Comparison of ENCODE assay signal across 9 cellular contexts in the genomic region with DNA sequence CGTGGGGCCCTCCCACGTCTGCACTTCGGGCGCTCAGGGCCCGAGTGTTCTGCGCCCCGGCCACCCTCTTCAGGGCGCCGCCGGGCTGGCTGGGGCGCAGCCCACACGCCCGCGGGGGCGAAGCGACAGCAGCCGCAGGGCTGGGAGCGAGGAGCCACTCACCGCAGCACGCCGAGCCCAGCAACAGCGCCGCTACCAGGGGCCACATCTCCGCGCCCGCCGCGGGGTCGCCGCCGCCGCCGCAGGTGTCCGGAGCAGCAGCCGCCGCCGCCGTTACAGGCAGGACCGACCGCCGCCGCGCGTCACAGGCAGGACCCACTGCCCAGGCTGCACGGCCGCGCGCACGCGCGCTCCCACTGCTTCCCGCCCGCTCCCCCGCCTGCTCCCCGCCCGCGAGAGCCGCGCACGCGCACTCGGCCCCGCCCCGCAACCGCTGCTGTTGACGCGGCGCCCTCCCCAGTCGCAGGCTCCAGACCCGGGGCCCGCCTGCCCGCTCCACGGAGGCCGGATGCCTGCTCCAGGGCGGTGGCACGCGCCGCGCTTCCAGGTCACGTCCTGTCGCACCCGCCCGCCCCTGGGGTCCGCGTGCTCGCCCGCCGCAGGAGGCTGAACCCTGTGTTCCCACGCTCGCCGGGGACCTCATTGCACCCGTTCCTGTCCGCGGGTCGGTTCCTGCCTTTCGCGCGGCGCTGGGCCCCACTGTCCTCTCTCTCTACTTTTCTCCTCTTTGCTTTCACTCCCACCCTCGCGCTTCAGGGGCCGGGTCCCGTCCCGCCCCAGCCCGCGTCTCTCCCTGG. TPM values are rescaled to one million over a fixed set of nuclear protein-coding genes. Genes with fewer than 3 reads are reported as not detected.
DNase-seq lines count a peak whose midpoint lies in the region; ATAC-seq, FAIRE-seq and TF ChIP-seq lines count a peak whose summit lies in the region.
"Had no signal": no experiment of that assay in that cellular context is flagged by ENCODE, and none has a peak within 500 bp of the region (broad histone marks: within the 10 kb centered on the region; RNA-seq: fewer than 3 reads in every experiment).

CD47 (minus strand) TSS at position 331 of the 797 bp plus-strand sequence; CDS start at position 208, 123 bp downstream.

- ATAC-seq in GM19372 (IDR thresholded peaks at IDR 0.05; ENCODE audit: low read depth, unreplicated experiment), result peak; percentile 61
- peak; percentile 66 for ATAC-seq in HG03521 (IDR thresholded peaks at IDR 0.05; ENCODE audit: unreplicated experiment)
- peak; percentile 89 for ATAC-seq in HepG2

- TF ChIP-seq EP300 in HepG2 (IDR thresholded peaks at IDR 0.05; ENCODE audit: low read depth in 2 of 2, low read length in 2 of 2) (no peak), HepG2 (CRISPR knock-in tag; IDR thresholded peaks at IDR 0.05; ENCODE audit: borderline replicate concordance) (no peak)

- BruUV-seq in HepG2 (replicated peaks; lab: Mats Ljungman, UMichigan), result no TSS peak

- CTCF ChIA-PET in HepG2 (lab: Yijun Ruan, JAX; ENCODE audit: low intra/inter-chr PET ratio, low total read pairs), result no interaction called here

- POLR2A ChIA-PET in HepG2 (lab: Yijun Ruan, JAX), result no interaction called here

- in situ Hi-C loops in HepG2 (cut with HindIII; ENCODE audit: extremely low pct_ligation_motif_present, low pct_unique_long_range_greater_than_20kb), result no loop called here

- peak within 1 kb of the TSS; percentile 88 to 96 (median 94) for H3K9ac ChIP-seq in BLaER1 treated with 17β-estradiol and CSF1 and Interleukin-3, amounts not matched to agents 10 nM and 100 nM
- H3K9ac ChIP-seq in HepG2 (ENCODE audit: insufficient read depth, low read depth, low read length), result peak within 1 kb of the TSS; percentile 39; the same call in 1 of the 2 replicates

- intact Hi-C loops in HepG2 (cut with micrococcal nuclease; ENCODE audit: unreplicated experiment), result loop anchor here (2.0 to 10.0 kb wide), 2 partner anchors 36 to 384 kb away; no protein-coding TSS in a partner anchor

- peak within 1 kb of the TSS; percentile 81 for H2AFZ ChIP-seq in HepG2 (ENCODE audit: low read length)

- TF ChIP-seq POLR2A in HepG2 (IDR thresholded peaks at IDR 0.05; ENCODE audit: insufficient read depth in 1 of 2, low read depth in 2 of 2, low read length in 2 of 2), result no peak; a peak in 1 of 4 replicates

- DNase-seq in NCI-H748 (lab: John Stamatoyannopoulos, UW; ENCODE audit: unreplicated experiment) (peak; percentile 91), dermis blood vessel endothelial cell (peak; percentile 95), HepG2 (ENCODE audit: low spot score) (peak; percentile 41)
- peak; percentile 94 to 95 for DNase-seq in activated CD4-positive, alpha-beta T cell treated with anti-CD3 and anti-CD28 coated beads, Interleukin-2, amount 50 U/mL, for 48 hours
- peak; percentile 92 to 96 for DNase-seq in stimulated activated CD4-positive, alpha-beta T cell treated with anti-CD3 and anti-CD28 coated beads, Interleukin-2, amount 100 ng/mL, for 48 hours

- peak within 1 kb of the TSS; percentile 89 to 96 (median 93) for H3K27ac ChIP-seq in BLaER1 treated with 17β-estradiol and CSF1 and Interleukin-3, amounts not matched to agents 10 nM and 100 nM
- no peak within 1 kb of the TSS for H3K27ac ChIP-seq in HepG2 (ENCODE audit: extremely low read length, insufficient read depth, low read length)

- H3K79me2 ChIP-seq in HepG2 (ENCODE audit: insufficient read depth, low read length), result no peaks in the 10 kb centered on the region

- H3K4me1 ChIP-seq in BLaER1 treated with 17β-estradiol and CSF1 and Interleukin-3, amounts not matched to agents 10 nM and 100 nM, result peaks cover 32 to 50% (median 42%) of the 10 kb centered on the region in 10 experiments
- peaks cover 9% of the 10 kb centered on the region for H3K4me1 ChIP-seq in HepG2 (ENCODE audit: insufficient read depth, low read length)

- no peaks in the 10 kb centered on the region for H3K9me3 ChIP-seq in BLaER1 treated with 17β-estradiol and CSF1 and Interleukin-3, amounts not matched to agents 10 nM and 100 nM (replicated peaks in 1 of 11)
- no peaks in the 10 kb centered on the region for H3K9me3 ChIP-seq in HepG2 (ENCODE audit: low read length)

- FAIRE-seq in HepG2 (lab: Jason Lieb, UNC), result no peak
- FAIRE-seq: colon had no signal

- H4K20me1 ChIP-seq in BLaER1 treated with 17β-estradiol and CSF1 and Interleukin-3, amounts not matched to agents 10 nM and 100 nM, result peaks cover 0 to 29% (median 13%) of the 10 kb centered on the region in 11 experiments; a peak in 12 of 22 replicates
- no peaks in the 10 kb centered on the region for H4K20me1 ChIP-seq in HepG2 (ENCODE audit: insufficient read depth, low read length)

- H3K4me2 ChIP-seq in BLaER1 treated with 17β-estradiol and CSF1 and Interleukin-3, amounts not matched to agents 10 nM and 100 nM, result peak within 1 kb of the TSS; percentile 77 to 99 (median 90)
- H3K4me2 ChIP-seq in HepG2 (ENCODE audit: low read depth, low read length), result peak within 1 kb of the TSS; percentile 100

- no peaks in the 10 kb centered on the region for H3K27me3 ChIP-seq in BLaER1 treated with 17β-estradiol and CSF1 and Interleukin-3, amounts not matched to agents 10 nM and 100 nM
- peaks cover 0 to 11% of the 10 kb centered on the region in 2 experiments; a peak in 2 of 5 replicates for H3K27me3 ChIP-seq in HepG2 (ENCODE audit: control insufficient read depth in 1 of 2, insufficient read depth in 2 of 2, low read length in 2 of 2)

- no peak; the same call in 1 of the 2 replicates for TF ChIP-seq CTCF in HepG2 (CRISPR knock-in tag; IDR thresholded peaks at IDR 0.05)

- H3K4me3 ChIP-seq in BLaER1 treated with 17β-estradiol and CSF1 and Interleukin-3, amounts not matched to agents 10 nM and 100 nM, result peak within 1 kb of the TSS; percentile 83 to 97 (median 90)
- H3K4me3 ChIP-seq in HepG2 (replicated peaks in 1 of 3; ENCODE audit: insufficient read depth in 1 of 3, low read depth in 2 of 3, low read length in 3 of 3), result peak within 1 kb of the TSS; percentile 54 to 79 (median 72)

- peaks cover 7 to 19% (median 12%) of the 10 kb centered on the region in 11 experiments; a peak in 18 of 22 replicates for H3K36me3 ChIP-seq in BLaER1 treated with 17β-estradiol and CSF1 and Interleukin-3, amounts not matched to agents 10 nM and 100 nM
- no peaks in the 10 kb centered on the region for H3K36me3 ChIP-seq in HepG2 (replicated peaks in 1 of 2; ENCODE audit: control insufficient read depth in 1 of 2, insufficient read depth in 2 of 2, low read length in 2 of 2)

- WGBS in HepG2 (ENCODE audit: low lambda C conversion rate), result 88% methylated on average over 17 of the region's 106 CpGs

- TF ChIP-seq RAD21 in HepG2 (CRISPR knock-in tag; IDR thresholded peaks at IDR 0.05), result no peak

TF ChIP-seq in HepG2, 621 proteins besides CTCF, POLR2A, EP300 and RAD21 (continues in another document):
- TF ChIP-seq TOPORS (CRISPR knock-in tag; IDR thresholded peaks at IDR 0.05), result no peak
- TF ChIP-seq ZNF687 (CRISPR knock-in tag; IDR thresholded peaks at IDR 0.05), result peak; percentile 51

RNA-seq across cellular contexts. Expression of gene CD47, which starts in this region (rescaled TPM):
- total RNA-seq in dermis blood vessel endothelial cell, result 85.6 and 113 TPM in 2 replicates
- total RNA-seq in HepG2 (2016; rRNA removed; fragmentation: Illumina TruSeq; extraction: Trizol), result 3.1 and 6.5 TPM in 2 replicates
- 1.3 and 2.9 TPM in 2 replicates for total RNA-seq in HepG2 (2016; cell fraction: cytosol; rRNA removed; fragmentation: Illumina TruSeq; extraction: Trizol; ENCODE audit: low read depth)
- 2.7 and 7.3 TPM in 2 replicates for total RNA-seq in HepG2 (2016; cell fraction: insoluble cytoplasmic fraction; rRNA removed; fragmentation: Illumina TruSeq; extraction: Trizol)
- total RNA-seq in HepG2 (2016; cell fraction: membrane; rRNA removed; fragmentation: Illumina TruSeq; extraction: Trizol), result 4.1 and 4.8 TPM in 2 replicates
- 6.2 and 7.8 TPM in 2 replicates for total RNA-seq in HepG2 (2016; cell fraction: nucleus; rRNA removed; fragmentation: Illumina TruSeq; extraction: Trizol)
- polyA plus RNA-seq in HepG2 (2011; rRNA removed), result 2.5 and 3.3 TPM in 2 replicates
- 1.7 and 2.7 TPM in 2 replicates for polyA plus RNA-seq in HepG2 (2011; cell fraction: cytosol; rRNA removed)
- polyA plus RNA-seq in HepG2 (2011; cell fraction: nucleus; rRNA removed), result 1.1 and 1.3 TPM in 2 replicates
- 1.1 and 1.8 TPM in 2 replicates for polyA plus RNA-seq in HepG2 (2012)
- polyA plus RNA-seq in HepG2 (2016; cell fraction: cytosol; fragmentation: Illumina TruSeq; extraction: Trizol; ENCODE audit: low read depth), result 2.0 and 2.2 TPM in 2 replicates
- polyA plus RNA-seq in HepG2 (2016; cell fraction: insoluble cytoplasmic fraction; fragmentation: Illumina TruSeq; extraction: Trizol; ENCODE audit: low read depth), result 2.8 and 3.0 TPM in 2 replicates
- 2.2 and 2.8 TPM in 2 replicates for polyA plus RNA-seq in HepG2 (2016; cell fraction: membrane; fragmentation: Illumina TruSeq; extraction: Trizol; ENCODE audit: low read depth)
- 5.7 and 10.7 TPM in 2 replicates for polyA plus RNA-seq in HepG2 (2016; cell fraction: nucleus; fragmentation: Illumina TruSeq; extraction: Trizol; ENCODE audit: insufficient read depth, low read depth)
- polyA minus RNA-seq in HepG2 (2011; rRNA and poly(A)+ RNA removed; ENCODE audit: low replicate concordance), result 1.3 and 18.8 TPM in 2 replicates
- polyA minus RNA-seq in HepG2 (2011; cell fraction: cytosol; rRNA and poly(A)+ RNA removed), result 1.5 and 1.6 TPM in 2 replicates
- 3.6 and 10.0 TPM in 2 replicates for polyA minus RNA-seq in HepG2 (2011; cell fraction: nucleus; rRNA and poly(A)+ RNA removed)

Comparison
In these comparisons a context has a peak if more than half of its experiments do, and no peak if none do; other contexts are left out.
1. DNase-seq: peak in every context shown above with its lines; median percentile 95 in dermis blood vessel endothelial cell; 94 in activated CD4-positive, alpha-beta T cell treated with anti-CD3 and anti-CD28 coated beads, Interleukin-2, amount 50 U/mL, for 48 hours; 94 in stimulated activated CD4-positive, alpha-beta T cell treated with anti-CD3 and anti-CD28 coated beads, Interleukin-2, amount 100 ng/mL, for 48 hours; 91 in NCI-H748; 41 in HepG2.